ENCODE assay signal across 6 cellular contexts in the genomic region with DNA sequence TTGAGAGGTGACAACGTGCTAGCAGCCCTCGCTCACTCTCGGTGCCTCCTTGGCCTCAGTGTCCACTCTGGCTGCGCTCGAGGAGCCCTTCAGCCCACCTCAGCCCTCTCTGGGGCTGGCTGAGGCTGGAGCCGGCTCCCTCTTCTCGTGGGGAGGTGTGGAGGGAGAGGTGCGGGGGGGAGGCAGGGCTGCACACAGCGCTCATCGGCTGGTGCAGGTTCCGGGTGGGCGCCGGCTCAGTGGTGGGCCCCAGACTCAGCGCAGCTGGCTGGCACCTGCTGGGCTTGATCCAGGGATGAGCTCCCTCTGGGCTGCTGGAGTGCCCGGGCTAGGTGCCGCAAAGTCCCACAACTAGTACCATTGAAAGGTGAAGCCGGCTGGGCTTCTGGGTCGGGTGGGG.
"Had no signal": no experiment of that assay in that cellular context is flagged by ENCODE, and none has a peak within 500 bp of the region (broad histone marks: within the 10 kb centered on the region; RNA-seq: fewer than 3 reads in every experiment).

No MANE protein-coding gene starts in this region.

- H3K4me2 ChIP-seq: GM23338 had no signal

- ATAC-seq: GM23338, HepG2 had no signal

- H3K27ac ChIP-seq: HL-60 had no signal

- H2AFZ ChIP-seq: GM23338 had no signal

- DNase-seq: H9, HCEC 1CT, KBM-7 had no signal

- H3K4me3 ChIP-seq: GM23338 had no signal
